ENCODE assay signal across 24 cellular contexts in the genomic region with DNA sequence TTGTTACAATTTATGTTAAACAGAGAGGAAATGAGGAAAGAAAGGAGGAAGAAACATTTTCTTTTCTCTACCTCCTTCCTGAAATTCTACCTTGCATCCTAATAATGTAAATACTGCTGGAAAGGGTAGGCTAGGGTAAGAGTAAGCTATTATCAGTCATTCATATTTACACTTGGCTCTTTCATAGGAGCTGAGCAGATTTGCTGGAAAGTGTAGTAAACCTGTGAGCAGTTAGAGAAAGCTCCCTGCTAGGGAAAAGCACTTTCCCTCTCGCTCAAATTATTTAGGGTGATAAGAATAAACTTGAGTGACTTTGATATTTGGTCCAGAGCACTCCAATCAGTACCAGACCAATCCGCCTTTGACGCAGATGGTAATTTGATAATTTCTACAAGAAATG.
"Had no signal": no experiment of that assay in that cellular context is flagged by ENCODE, and none has a peak within 500 bp of the region (broad histone marks: within the 10 kb centered on the region; RNA-seq: fewer than 3 reads in every experiment).

No MANE protein-coding gene starts in this region.

- H3K4me3 Mint-ChIP-seq: effector memory CD8-positive, alpha-beta T cell; mesothelial cell of epicardium; naive thymus-derived CD4-positive, alpha-beta T cell; nephron; stimulated activated effector memory CD8-positive, alpha-beta T cell treated with anti-CD3 and anti-CD28 coated beads, Interleukin-12 subunit alpha, Interleukin-12 subunit beta, amount 100 ng/mL, for 72 hours had no signal

- H3K4me2 ChIP-seq: hepatocyte had no signal

- H3K27ac Mint-ChIP-seq: effector memory CD8-positive, alpha-beta T cell; mesothelial cell of epicardium; naive thymus-derived CD4-positive, alpha-beta T cell; stimulated activated effector memory CD8-positive, alpha-beta T cell treated with anti-CD3 and anti-CD28 coated beads, Interleukin-12 subunit alpha, Interleukin-12 subunit beta, amount 100 ng/mL, for 72 hours had no signal

- H3K4me3 ChIP-seq: coronary artery, gastrocnemius medialis, heart left ventricle, hepatocyte, left lung, psoas muscle, sigmoid colon, stomach, thyroid gland had no signal

- H3K4me1 Mint-ChIP-seq: mesothelial cell of epicardium had no signal

- DNase-seq: dermis blood vessel endothelial cell; effector memory CD8-positive, alpha-beta T cell; foreskin fibroblast; gastrocnemius medialis; heart left ventricle; left cardiac atrium; left lung; mesenchymal stem cell; naive thymus-derived CD4-positive, alpha-beta T cell; psoas muscle; right cardiac atrium; sigmoid colon; stimulated activated CD4-positive, alpha-beta T cell treated with anti-CD3 and anti-CD28 coated beads, Interleukin-2, amount 100 ng/mL, for 24 hours; stimulated activated CD4-positive, alpha-beta T cell treated with anti-CD3 and anti-CD28 coated beads, Interleukin-4, amount 100 ng/mL, for 24 hours; stimulated activated naive CD4-positive, alpha-beta T cell treated with Interleukin-2 at 50 U/mL for 16 hours; stomach; thyroid gland had no signal

- H3K9me3 ChIP-seq: gastrocnemius medialis, left lung, psoas muscle, sigmoid colon, stomach, thyroid gland had no signal

- H3K4me1 ChIP-seq: gastrocnemius medialis, heart left ventricle, left lung, psoas muscle, sigmoid colon had no signal

- H3K36me3 Mint-ChIP-seq: mesothelial cell of epicardium; stimulated activated effector memory CD8-positive, alpha-beta T cell treated with anti-CD3 and anti-CD28 coated beads, Interleukin-12 subunit alpha, Interleukin-12 subunit beta, amount 100 ng/mL, for 72 hours had no signal

- H3K79me2 ChIP-seq: hepatocyte had no signal

- ATAC-seq: effector memory CD8-positive, alpha-beta T cell; esophagus mucosa; gastrocnemius medialis; heart left ventricle; left cardiac atrium; naive thymus-derived CD4-positive, alpha-beta T cell; psoas muscle; right cardiac atrium; stimulated activated effector memory CD8-positive, alpha-beta T cell treated with anti-CD3 and anti-CD28 coated beads, Interleukin-12 subunit alpha, Interleukin-12 subunit beta, amount 100 ng/mL, for 72 hours had no signal

- H3K27me3 ChIP-seq: gastrocnemius medialis, heart left ventricle, hepatocyte, left lung, sigmoid colon, stomach, thyroid gland had no signal

- H3K9me3 Mint-ChIP-seq: effector memory CD8-positive, alpha-beta T cell; stimulated activated effector memory CD8-positive, alpha-beta T cell treated with anti-CD3 and anti-CD28 coated beads, Interleukin-12 subunit alpha, Interleukin-12 subunit beta, amount 100 ng/mL, for 72 hours had no signal

- H3K27ac ChIP-seq: coronary artery, epithelial cell of prostate, gastrocnemius medialis, heart left ventricle, hepatocyte, left lung, psoas muscle, sigmoid colon, thyroid gland had no signal

- H3K36me3 ChIP-seq: gastrocnemius medialis, heart left ventricle, left lung, sigmoid colon, stomach, thyroid gland had no signal

- H2AFZ ChIP-seq: hepatocyte had no signal
